In the genomic region with DNA sequence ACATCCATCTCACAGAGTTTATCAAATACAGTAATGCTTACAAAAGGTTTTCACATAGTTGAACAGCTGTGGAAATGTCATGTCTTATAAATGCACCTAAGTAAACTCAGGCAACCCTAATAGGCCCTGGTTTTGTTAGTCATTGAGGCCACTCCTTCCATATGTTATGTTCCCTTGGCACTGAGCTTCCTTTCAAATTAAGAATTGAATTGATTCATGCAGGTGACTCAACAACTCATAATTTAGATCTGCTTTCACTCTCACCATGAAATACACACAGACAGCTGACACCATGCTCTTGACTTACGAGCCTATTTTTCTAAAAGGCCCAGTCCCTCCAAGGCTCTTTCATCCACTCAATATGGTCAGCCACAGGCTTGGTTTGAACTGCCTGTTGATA, we compare ENCODE assay signal across 9 cellular contexts.
DNase-seq lines count a peak whose midpoint lies in the region; ATAC-seq and TF ChIP-seq lines count a peak whose summit lies in the region.
"Had no signal": no experiment of that assay in that cellular context is flagged by ENCODE, and none has a peak within 500 bp of the region (broad histone marks: within the 10 kb centered on the region; RNA-seq: fewer than 3 reads in every experiment).

No MANE protein-coding gene starts in this region.

- no peak overlapping the region for H3K4me3 ChIP-seq in AG10803 (ENCODE audit: low read length)

- in situ Hi-C loops in G401 (cut with HindIII; ENCODE audit: low sequenced_read_pairs): loop anchor here (25.0 kb wide), 1 partner anchor 477 kb away; a partner anchor contains a TSS

- DNase-seq in AG10803 (ENCODE audit: low read depth) (peak; percentile 83), M059J (ENCODE audit: low read depth) (peak; percentile 95), SHP77 treated with DMSO at 0.1 percent for 48 hours (lab: John Stamatoyannopoulos, UW) (peak; percentile 69), hepatic stellate cell (ENCODE audit: low spot score) (peak; percentile 50), NOMO-1 (lab: John Stamatoyannopoulos, UW; ENCODE audit: unreplicated experiment in 2 of 2) (no peak), G401 (ENCODE audit: low spot score) (no peak)
- DNase-seq in activated effector memory CD4-positive, alpha-beta T cell treated with Interleukin-2 at 50 U/mL for 16 hours: no peak
- DNase-seq: anterior cingulate cortex had no signal

- no peak for ATAC-seq in GM21723 (IDR thresholded peaks at IDR 0.05; ENCODE audit: unreplicated experiment)

- TF ChIP-seq CTCF in AG10803 (conservative IDR thresholded peaks at IDR 0.05; ENCODE audit: low read length): no peak

Comparison
In these comparisons a context has a peak if more than half of its experiments do, and no peak if none do; other contexts are left out.
1. DNase-seq: peak in AG10803 (single experiment), M059J (single experiment), SHP77 treated with DMSO at 0.1 percent for 48 hours (single experiment) and hepatic stellate cell (single experiment); none in NOMO-1 (0 of 2), G401 (single experiment) and activated effector memory CD4-positive, alpha-beta T cell treated with Interleukin-2 at 50 U/mL for 16 hours (single experiment).